In the genomic region with DNA sequence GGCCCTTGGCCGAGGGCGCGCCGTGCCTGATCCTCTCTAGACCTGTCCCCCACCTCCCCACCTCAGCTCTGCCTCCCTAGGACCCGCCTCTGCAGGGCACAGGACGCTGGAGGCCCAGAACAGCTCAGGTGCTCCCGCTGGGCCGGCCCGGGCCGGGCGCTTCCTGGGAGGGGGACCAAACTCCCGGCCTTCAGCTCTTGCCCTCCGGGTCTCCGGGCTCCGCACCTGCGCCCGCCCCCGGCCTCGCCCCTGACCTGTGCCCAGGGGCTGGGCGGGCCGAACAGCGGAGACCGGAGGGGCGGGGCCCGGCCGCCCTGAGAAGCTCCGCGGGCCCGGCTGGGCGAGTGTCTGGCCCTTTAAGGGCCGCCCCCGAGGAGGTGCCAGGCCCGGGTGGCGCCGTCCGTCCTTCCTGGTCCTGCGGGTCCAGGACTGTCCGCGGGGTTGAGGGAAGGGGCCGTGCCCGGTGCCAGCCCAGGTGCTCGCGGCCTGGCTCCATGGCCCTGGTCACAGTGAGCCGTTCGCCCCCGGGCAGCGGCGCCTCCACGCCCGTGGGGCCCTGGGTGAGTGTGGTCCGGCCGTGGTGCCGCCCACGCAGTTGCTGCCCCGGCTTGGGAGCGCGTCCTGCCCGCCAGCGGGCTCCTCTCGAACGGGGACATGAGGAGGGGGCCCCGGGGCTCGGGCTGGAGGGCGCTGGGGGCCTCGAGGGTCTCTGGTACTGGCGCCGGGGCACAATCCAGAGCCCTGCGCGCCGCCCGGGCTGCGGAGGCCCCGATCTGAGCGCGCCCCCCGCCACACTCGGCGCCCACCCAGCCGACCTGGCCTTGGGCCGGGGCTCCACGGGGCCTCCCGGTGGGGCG, we compare ENCODE assay signal across 1 cellular context.
TF ChIP-seq lines count a peak whose summit lies in the region.

A gene with protein sequence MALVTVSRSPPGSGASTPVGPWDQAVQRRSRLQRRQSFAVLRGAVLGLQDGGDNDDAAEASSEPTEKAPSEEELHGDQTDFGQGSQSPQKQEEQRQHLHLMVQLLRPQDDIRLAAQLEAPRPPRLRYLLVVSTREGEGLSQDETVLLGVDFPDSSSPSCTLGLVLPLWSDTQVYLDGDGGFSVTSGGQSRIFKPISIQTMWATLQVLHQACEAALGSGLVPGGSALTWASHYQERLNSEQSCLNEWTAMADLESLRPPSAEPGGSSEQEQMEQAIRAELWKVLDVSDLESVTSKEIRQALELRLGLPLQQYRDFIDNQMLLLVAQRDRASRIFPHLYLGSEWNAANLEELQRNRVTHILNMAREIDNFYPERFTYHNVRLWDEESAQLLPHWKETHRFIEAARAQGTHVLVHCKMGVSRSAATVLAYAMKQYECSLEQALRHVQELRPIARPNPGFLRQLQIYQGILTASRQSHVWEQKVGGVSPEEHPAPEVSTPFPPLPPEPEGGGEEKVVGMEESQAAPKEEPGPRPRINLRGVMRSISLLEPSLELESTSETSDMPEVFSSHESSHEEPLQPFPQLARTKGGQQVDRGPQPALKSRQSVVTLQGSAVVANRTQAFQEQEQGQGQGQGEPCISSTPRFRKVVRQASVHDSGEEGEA (plus strand): TSS at position 399 of the 857 bp plus-strand sequence. CDS start 96 bp downstream, at position 495.

TF ChIP-seq in HepG2, 621 proteins besides CTCF, POLR2A, EP300 and RAD21 (continued from another document):
- TF ChIP-seq, protein P1, sequence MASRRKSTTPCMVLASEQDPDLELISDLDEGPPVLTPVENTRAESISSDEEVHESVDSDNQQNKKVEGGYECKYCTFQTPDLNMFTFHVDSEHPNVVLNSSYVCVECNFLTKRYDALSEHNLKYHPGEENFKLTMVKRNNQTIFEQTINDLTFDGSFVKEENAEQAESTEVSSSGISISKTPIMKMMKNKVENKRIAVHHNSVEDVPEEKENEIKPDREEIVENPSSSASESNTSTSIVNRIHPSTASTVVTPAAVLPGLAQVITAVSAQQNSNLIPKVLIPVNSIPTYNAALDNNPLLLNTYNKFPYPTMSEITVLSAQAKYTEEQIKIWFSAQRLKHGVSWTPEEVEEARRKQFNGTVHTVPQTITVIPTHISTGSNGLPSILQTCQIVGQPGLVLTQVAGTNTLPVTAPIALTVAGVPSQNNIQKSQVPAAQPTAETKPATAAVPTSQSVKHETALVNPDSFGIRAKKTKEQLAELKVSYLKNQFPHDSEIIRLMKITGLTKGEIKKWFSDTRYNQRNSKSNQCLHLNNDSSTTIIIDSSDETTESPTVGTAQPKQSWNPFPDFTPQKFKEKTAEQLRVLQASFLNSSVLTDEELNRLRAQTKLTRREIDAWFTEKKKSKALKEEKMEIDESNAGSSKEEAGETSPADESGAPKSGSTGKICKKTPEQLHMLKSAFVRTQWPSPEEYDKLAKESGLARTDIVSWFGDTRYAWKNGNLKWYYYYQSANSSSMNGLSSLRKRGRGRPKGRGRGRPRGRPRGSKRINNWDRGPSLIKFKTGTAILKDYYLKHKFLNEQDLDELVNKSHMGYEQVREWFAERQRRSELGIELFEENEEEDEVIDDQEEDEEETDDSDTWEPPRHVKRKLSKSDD (CRISPR knock-in tag; IDR thresholded peaks at IDR 0.05; ENCODE audit: low read depth), result no peak
- TF ChIP-seq, protein P2, sequence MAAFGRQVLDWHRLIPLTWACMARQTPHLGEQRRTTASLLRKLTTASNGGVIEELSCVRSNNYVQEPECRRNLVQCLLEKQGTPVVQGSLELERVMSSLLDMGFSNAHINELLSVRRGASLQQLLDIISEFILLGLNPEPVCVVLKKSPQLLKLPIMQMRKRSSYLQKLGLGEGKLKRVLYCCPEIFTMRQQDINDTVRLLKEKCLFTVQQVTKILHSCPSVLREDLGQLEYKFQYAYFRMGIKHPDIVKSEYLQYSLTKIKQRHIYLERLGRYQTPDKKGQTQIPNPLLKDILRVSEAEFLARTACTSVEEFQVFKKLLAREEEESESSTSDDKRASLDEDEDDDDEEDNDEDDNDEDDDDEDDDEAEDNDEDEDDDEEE (CRISPR knock-in tag; IDR thresholded peaks at IDR 0.05), result peak; percentile 30; the same call in 1 of the 2 replicates
- no peak for TF ChIP-seq ARNTL (CRISPR knock-in tag; IDR thresholded peaks at IDR 0.05)
- TF ChIP-seq, protein P3, sequence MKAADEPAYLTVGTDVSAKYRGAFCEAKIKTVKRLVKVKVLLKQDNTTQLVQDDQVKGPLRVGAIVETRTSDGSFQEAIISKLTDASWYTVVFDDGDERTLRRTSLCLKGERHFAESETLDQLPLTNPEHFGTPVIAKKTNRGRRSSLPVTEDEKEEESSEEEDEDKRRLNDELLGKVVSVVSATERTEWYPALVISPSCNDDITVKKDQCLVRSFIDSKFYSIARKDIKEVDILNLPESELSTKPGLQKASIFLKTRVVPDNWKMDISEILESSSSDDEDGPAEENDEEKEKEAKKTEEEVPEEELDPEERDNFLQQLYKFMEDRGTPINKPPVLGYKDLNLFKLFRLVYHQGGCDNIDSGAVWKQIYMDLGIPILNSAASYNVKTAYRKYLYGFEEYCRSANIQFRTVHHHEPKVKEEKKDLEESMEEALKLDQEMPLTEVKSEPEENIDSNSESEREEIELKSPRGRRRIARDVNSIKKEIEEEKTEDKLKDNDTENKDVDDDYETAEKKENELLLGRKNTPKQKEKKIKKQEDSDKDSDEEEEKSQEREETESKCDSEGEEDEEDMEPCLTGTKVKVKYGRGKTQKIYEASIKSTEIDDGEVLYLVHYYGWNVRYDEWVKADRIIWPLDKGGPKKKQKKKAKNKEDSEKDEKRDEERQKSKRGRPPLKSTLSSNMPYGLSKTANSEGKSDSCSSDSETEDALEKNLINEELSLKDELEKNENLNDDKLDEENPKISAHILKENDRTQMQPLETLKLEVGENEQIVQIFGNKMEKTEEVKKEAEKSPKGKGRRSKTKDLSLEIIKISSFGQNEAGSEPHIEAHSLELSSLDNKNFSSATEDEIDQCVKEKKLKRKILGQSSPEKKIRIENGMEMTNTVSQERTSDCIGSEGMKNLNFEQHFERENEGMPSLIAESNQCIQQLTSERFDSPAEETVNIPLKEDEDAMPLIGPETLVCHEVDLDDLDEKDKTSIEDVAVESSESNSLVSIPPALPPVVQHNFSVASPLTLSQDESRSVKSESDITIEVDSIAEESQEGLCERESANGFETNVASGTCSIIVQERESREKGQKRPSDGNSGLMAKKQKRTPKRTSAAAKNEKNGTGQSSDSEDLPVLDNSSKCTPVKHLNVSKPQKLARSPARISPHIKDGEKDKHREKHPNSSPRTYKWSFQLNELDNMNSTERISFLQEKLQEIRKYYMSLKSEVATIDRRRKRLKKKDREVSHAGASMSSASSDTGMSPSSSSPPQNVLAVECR (CRISPR knock-in tag; IDR thresholded peaks at IDR 0.05; ENCODE audit: borderline replicate concordance), result peak; percentile 79
- no peak for TF ChIP-seq ZC3H13 (CRISPR knock-in tag; IDR thresholded peaks at IDR 0.05)
- no peak for TF ChIP-seq NFKB2 (CRISPR knock-in tag; IDR thresholded peaks at IDR 0.05; ENCODE audit: borderline replicate concordance)
- TF ChIP-seq SMC3 (IDR thresholded peaks at IDR 0.05; ENCODE audit: low read length), result no peak
- TF ChIP-seq, protein P4, sequence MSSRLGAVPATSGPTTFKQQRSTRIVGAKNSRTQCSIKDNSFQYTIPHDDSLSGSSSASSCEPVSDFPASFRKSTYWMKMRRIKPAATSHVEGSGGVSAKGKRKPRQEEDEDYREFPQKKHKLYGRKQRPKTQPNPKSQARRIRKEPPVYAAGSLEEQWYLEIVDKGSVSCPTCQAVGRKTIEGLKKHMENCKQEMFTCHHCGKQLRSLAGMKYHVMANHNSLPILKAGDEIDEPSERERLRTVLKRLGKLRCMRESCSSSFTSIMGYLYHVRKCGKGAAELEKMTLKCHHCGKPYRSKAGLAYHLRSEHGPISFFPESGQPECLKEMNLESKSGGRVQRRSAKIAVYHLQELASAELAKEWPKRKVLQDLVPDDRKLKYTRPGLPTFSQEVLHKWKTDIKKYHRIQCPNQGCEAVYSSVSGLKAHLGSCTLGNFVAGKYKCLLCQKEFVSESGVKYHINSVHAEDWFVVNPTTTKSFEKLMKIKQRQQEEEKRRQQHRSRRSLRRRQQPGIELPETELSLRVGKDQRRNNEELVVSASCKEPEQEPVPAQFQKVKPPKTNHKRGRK (CRISPR knock-in tag; IDR thresholded peaks at IDR 0.05), result no peak
- no peak; the same call in 1 of the 2 replicates for TF ChIP-seq GFI1 (CRISPR knock-in tag; IDR thresholded peaks at IDR 0.05; ENCODE audit: borderline replicate concordance)
- TF ChIP-seq, protein P5, sequence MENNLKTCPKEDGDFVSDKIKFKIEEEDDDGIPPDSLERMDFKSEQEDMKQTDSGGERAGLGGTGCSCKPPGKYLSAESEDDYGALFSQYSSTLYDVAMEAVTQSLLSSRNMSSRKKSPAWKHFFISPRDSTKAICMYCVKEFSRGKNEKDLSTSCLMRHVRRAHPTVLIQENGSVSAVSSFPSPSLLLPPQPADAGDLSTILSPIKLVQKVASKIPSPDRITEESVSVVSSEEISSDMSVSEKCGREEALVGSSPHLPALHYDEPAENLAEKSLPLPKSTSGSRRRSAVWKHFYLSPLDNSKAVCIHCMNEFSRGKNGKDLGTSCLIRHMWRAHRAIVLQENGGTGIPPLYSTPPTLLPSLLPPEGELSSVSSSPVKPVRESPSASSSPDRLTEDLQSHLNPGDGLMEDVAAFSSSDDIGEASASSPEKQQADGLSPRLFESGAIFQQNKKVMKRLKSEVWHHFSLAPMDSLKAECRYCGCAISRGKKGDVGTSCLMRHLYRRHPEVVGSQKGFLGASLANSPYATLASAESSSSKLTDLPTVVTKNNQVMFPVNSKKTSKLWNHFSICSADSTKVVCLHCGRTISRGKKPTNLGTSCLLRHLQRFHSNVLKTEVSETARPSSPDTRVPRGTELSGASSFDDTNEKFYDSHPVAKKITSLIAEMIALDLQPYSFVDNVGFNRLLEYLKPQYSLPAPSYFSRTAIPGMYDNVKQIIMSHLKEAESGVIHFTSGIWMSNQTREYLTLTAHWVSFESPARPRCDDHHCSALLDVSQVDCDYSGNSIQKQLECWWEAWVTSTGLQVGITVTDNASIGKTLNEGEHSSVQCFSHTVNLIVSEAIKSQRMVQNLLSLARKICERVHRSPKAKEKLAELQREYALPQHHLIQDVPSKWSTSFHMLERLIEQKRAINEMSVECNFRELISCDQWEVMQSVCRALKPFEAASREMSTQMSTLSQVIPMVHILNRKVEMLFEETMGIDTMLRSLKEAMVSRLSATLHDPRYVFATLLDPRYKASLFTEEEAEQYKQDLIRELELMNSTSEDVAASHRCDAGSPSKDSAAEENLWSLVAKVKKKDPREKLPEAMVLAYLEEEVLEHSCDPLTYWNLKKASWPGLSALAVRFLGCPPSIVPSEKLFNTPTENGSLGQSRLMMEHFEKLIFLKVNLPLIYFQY (CRISPR knock-in tag; IDR thresholded peaks at IDR 0.05; ENCODE audit: borderline replicate concordance), result peak; percentile 63; the same call in 1 of the 2 replicates
- peak; percentile 31; the same call in 1 of the 2 replicates for TF ChIP-seq MYC (CRISPR knock-in tag; IDR thresholded peaks at IDR 0.05; ENCODE audit: borderline replicate concordance)
- no peak for TF ChIP-seq ZNF234 (CRISPR knock-in tag; conservative IDR thresholded peaks at IDR 0.05)
- peak; percentile 30; the same call in 1 of the 2 replicates for TF ChIP-seq ERF (CRISPR knock-in tag; IDR thresholded peaks at IDR 0.05)
- TF ChIP-seq NAIF1 (CRISPR knock-in tag; IDR thresholded peaks at IDR 0.05; ENCODE audit: borderline replicate concordance), result no peak; the same call in 1 of the 2 replicates
- TF ChIP-seq PAWR (CRISPR knock-in tag; IDR thresholded peaks at IDR 0.05; ENCODE audit: borderline replicate concordance), result no peak
- TF ChIP-seq ZNF777 (CRISPR knock-in tag; IDR thresholded peaks at IDR 0.05), result peak; percentile 61
- peak; percentile 29; the same call in 1 of the 2 replicates for TF ChIP-seq ZNF225 (CRISPR knock-in tag; IDR thresholded peaks at IDR 0.05)
- TF ChIP-seq, protein P6, sequence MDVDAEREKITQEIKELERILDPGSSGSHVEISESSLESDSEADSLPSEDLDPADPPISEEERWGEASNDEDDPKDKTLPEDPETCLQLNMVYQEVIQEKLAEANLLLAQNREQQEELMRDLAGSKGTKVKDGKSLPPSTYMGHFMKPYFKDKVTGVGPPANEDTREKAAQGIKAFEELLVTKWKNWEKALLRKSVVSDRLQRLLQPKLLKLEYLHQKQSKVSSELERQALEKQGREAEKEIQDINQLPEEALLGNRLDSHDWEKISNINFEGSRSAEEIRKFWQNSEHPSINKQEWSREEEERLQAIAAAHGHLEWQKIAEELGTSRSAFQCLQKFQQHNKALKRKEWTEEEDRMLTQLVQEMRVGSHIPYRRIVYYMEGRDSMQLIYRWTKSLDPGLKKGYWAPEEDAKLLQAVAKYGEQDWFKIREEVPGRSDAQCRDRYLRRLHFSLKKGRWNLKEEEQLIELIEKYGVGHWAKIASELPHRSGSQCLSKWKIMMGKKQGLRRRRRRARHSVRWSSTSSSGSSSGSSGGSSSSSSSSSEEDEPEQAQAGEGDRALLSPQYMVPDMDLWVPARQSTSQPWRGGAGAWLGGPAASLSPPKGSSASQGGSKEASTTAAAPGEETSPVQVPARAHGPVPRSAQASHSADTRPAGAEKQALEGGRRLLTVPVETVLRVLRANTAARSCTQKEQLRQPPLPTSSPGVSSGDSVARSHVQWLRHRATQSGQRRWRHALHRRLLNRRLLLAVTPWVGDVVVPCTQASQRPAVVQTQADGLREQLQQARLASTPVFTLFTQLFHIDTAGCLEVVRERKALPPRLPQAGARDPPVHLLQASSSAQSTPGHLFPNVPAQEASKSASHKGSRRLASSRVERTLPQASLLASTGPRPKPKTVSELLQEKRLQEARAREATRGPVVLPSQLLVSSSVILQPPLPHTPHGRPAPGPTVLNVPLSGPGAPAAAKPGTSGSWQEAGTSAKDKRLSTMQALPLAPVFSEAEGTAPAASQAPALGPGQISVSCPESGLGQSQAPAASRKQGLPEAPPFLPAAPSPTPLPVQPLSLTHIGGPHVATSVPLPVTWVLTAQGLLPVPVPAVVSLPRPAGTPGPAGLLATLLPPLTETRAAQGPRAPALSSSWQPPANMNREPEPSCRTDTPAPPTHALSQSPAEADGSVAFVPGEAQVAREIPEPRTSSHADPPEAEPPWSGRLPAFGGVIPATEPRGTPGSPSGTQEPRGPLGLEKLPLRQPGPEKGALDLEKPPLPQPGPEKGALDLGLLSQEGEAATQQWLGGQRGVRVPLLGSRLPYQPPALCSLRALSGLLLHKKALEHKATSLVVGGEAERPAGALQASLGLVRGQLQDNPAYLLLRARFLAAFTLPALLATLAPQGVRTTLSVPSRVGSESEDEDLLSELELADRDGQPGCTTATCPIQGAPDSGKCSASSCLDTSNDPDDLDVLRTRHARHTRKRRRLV (CRISPR knock-in tag; IDR thresholded peaks at IDR 0.05), result no peak
